ENCODE assay signal across 24 cellular contexts in genomic region chr12:3389911-3390310, GRCh38.
"Had no signal": no experiment of that assay in that cellular context is flagged by ENCODE, and none has a peak within 500 bp of the region (broad histone marks: within the 10 kb centered on the region; RNA-seq: fewer than 3 reads in every experiment).

No MANE protein-coding gene starts in this region.

- DNase-seq: activated B cell treated with CpG ODN at 0.5 μM for 24 hours; activated CD4-positive, alpha-beta memory T cell treated with anti-CD3 and anti-CD28 coated beads, Interleukin-2, amount 10 ng/mL, durations not matched to agents 7 days and 5 days; activated CD4-positive, alpha-beta T cell treated with anti-CD3 and anti-CD28 coated beads for 1 hour; activated CD4-positive, alpha-beta T cell treated with anti-CD3 and anti-CD28 coated beads, Interleukin-2, amount 10 ng/mL, durations not matched to agents 7 days and 5 days; activated gamma-delta T cell; activated naive CD4-positive, alpha-beta T cell treated with anti-CD3 and anti-CD28 coated beads for 36 hours; activated T-cell treated with anti-CD3 and anti-CD28 coated beads for 4 hours; activated T-cell treated with anti-CD3 and anti-CD28 coated beads, Interleukin-2, amount 50 U/mL, for 48 hours; amygdala; Kasumi-1; KBM-7; NCI-H1105 treated with DMSO at 0.1 percent for 48 hours; NCI-H1694 treated with DMSO at 0.1 percent for 48 hours; NCI-H2029 treated with DMSO at 0.1 percent for 48 hours; NCI-H446 treated with DMSO at 0.1 percent for 48 hours; NCI-H524 treated with DMSO at 0.1 percent for 48 hours; Peyer's patch; SHP77; T-cell; T-helper 2 cell; T1000 had no signal

- ATAC-seq: activated T-helper 17 cell treated with anti-CD3 and anti-CD28 coated beads, Interleukin-2, amount 50 U/mL, for 72 hours; T-cell had no signal

- FAIRE-seq: astrocyte, TTC549 had no signal
